Comparison of ENCODE assay signal across 27 cellular contexts in genomic region chr7:129244220-129244619, GRCh38.
"Had no signal": no experiment of that assay in that cellular context is flagged by ENCODE, and none has a peak within 500 bp of the region (broad histone marks: within the 10 kb centered on the region; RNA-seq: fewer than 3 reads in every experiment).

No MANE protein-coding gene starts in this region.

- DNase-seq: colonic mucosa; dermis blood vessel endothelial cell; dorsolateral prefrontal cortex; effector CD4-positive, alpha-beta T cell; effector memory CD4-positive, alpha-beta T cell; erythroblast; esophagus squamous epithelium; foreskin fibroblast; foreskin melanocyte; gastrocnemius medialis; glutamatergic neuron; head of caudate nucleus; heart right ventricle; hippocampal formation; left cardiac atrium; left lung; left ventricle myocardium superior; lower lobe of right lung; mesenchymal stem cell; mucosa of descending colon; naive B cell had no signal

- H3K27ac Mint-ChIP-seq: mesothelial cell of epicardium had no signal

- H3K4me1 Mint-ChIP-seq: mesothelial cell of epicardium had no signal

- H3K27ac ChIP-seq: colonic mucosa, dorsolateral prefrontal cortex, epithelial cell of prostate, esophagus squamous epithelium, gastrocnemius medialis, heart right ventricle, left lung, lower lobe of right lung had no signal

- H3K27me3 ChIP-seq: colonic mucosa, dorsolateral prefrontal cortex, esophagus squamous epithelium, gastrocnemius medialis, heart right ventricle, left lung had no signal

- H3K4me3 ChIP-seq: colonic mucosa, dorsolateral prefrontal cortex, esophagus squamous epithelium, gastrocnemius medialis, heart right ventricle, left lung, lower lobe of right lung, mucosa of descending colon had no signal

- H3K36me3 ChIP-seq: colonic mucosa, esophagus squamous epithelium, gastrocnemius medialis, heart right ventricle, left lung, lower lobe of right lung had no signal

- FAIRE-seq: endometrium, islet of Langerhans, keratinocyte had no signal

- H3K4me1 ChIP-seq: colonic mucosa, gastrocnemius medialis, heart right ventricle, left lung, lower lobe of right lung had no signal

- H3K9me3 ChIP-seq: colonic mucosa, esophagus squamous epithelium, gastrocnemius medialis, left lung, lower lobe of right lung, mucosa of descending colon had no signal

- H3K27me3 Mint-ChIP-seq: naive B cell had no signal

- H3K4me3 Mint-ChIP-seq: mesothelial cell of epicardium, naive B cell had no signal

- ATAC-seq: esophagus mucosa, gastrocnemius medialis, heart right ventricle, left cardiac atrium, left lung, left ventricle myocardium superior, lower lobe of right lung, mucosa of descending colon had no signal
